In genomic region chr6:157280153-157280552, GRCh38 we compare ENCODE assay signal across 17 cellular contexts.
"Had no signal": no experiment of that assay in that cellular context is flagged by ENCODE, and none has a peak within 500 bp of the region (broad histone marks: within the 10 kb centered on the region; RNA-seq: fewer than 3 reads in every experiment).

No MANE protein-coding gene starts in this region.

- H3K4me3 Mint-ChIP-seq: dendritic cell treated with granulocyte-macrophage colony-stimulating factor and Interleukin-4, amounts not matched to agents 40 ng/mL and 50 ng/mL, for 4 days; effector memory CD8-positive, alpha-beta T cell; naive thymus-derived CD8-positive, alpha-beta T cell had no signal

- H3K27me3 ChIP-seq: esophagus squamous epithelium, ovary, right atrium auricular region, stomach, transverse colon had no signal

- H3K27me3 Mint-ChIP-seq: effector memory CD8-positive, alpha-beta T cell had no signal

- H3K9me3 Mint-ChIP-seq: dendritic cell treated with granulocyte-macrophage colony-stimulating factor and Interleukin-4, amounts not matched to agents 40 ng/mL and 50 ng/mL, for 4 days; effector memory CD8-positive, alpha-beta T cell; naive thymus-derived CD8-positive, alpha-beta T cell had no signal

- H3K36me3 Mint-ChIP-seq: naive thymus-derived CD8-positive, alpha-beta T cell had no signal

- H3K36me3 ChIP-seq: esophagus squamous epithelium, ovary, right atrium auricular region, stomach, thoracic aorta, transverse colon had no signal

- H3K27ac Mint-ChIP-seq: dendritic cell treated with granulocyte-macrophage colony-stimulating factor and Interleukin-4, amounts not matched to agents 40 ng/mL and 50 ng/mL, for 4 days; effector memory CD8-positive, alpha-beta T cell; naive thymus-derived CD8-positive, alpha-beta T cell had no signal

- H3K27ac ChIP-seq: esophagus squamous epithelium, ovary, right atrium auricular region, stomach, thoracic aorta, transverse colon had no signal

- H3K4me3 ChIP-seq: esophagus squamous epithelium, mucosa of descending colon, ovary, right atrium auricular region, stomach, thoracic aorta, transverse colon had no signal

- ATAC-seq: effector memory CD8-positive, alpha-beta T cell; left colon; left ventricle myocardium superior; mucosa of descending colon; naive thymus-derived CD8-positive, alpha-beta T cell had no signal

- H3K9me3 ChIP-seq: esophagus squamous epithelium, mucosa of descending colon, ovary, right atrium auricular region, stomach, thoracic aorta, transverse colon had no signal

- FAIRE-seq: small intestine had no signal

- DNase-seq: effector memory CD8-positive, alpha-beta T cell; esophagus squamous epithelium; foreskin fibroblast; left colon; left ventricle myocardium superior; mucosa of descending colon; naive thymus-derived CD8-positive, alpha-beta T cell; ovary; small intestine; stimulated activated CD4-positive, alpha-beta T cell treated with anti-CD3 and anti-CD28 coated beads, Interleukin-12 subunit alpha, Interleukin-12 subunit beta, amount 100 ng/mL, for 4 hours; stimulated activated naive CD4-positive, alpha-beta T cell; stomach; substantia nigra; transverse colon had no signal

- H3K4me1 ChIP-seq: right atrium auricular region had no signal
